In the genomic region with DNA sequence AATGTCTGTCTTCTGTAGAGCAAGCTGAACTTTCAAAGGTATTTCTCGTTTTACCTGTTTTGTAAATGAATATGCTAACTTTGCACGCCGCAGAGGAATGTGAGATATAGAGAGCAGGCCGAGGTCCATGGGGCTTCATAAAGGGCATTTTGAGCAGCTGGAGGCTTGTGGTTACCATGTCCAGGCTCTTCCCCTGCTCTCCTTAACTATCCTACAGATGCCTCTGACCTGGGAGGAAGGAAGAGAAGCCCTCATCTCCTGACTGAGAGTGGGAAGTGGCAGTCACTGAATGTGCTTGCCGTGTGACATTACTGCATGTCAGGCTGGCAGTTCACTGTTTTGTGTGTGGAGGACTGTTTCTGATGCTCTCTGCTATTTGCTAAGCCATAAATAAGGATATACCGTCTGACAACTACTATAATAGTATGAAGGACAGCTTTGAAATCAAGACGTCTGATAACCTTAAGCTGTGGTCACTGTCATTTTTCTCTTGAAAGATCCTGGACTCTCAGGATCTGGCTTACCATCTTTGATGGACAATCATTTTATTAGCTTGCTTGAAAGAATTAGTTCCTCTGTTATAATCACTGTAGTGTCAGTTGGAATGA, we compare ENCODE assay signal across 11 cellular contexts.
DNase-seq lines count a peak whose midpoint lies in the region; ATAC-seq and TF ChIP-seq lines count a peak whose summit lies in the region.
"Had no signal": no experiment of that assay in that cellular context is flagged by ENCODE, and none has a peak within 500 bp of the region (broad histone marks: within the 10 kb centered on the region; RNA-seq: fewer than 3 reads in every experiment).

No MANE protein-coding gene starts in this region.

- no peaks in the 10 kb centered on the region for H3K9me3 ChIP-seq in cardiac muscle cell (ENCODE audit: low read depth)

- peak overlapping the region; percentile 83 for H3K27ac Mint-ChIP-seq in activated CD8-positive, alpha-beta T cell treated with anti-CD3 and anti-CD28 coated beads for 36 hours

- H3K27me3 Mint-ChIP-seq in activated CD8-positive, alpha-beta T cell treated with anti-CD3 and anti-CD28 coated beads for 36 hours, result no peaks in the 10 kb centered on the region

- POLR2A ChIA-PET in activated CD8-positive, alpha-beta T cell treated with anti-CD3 and anti-CD28 coated beads for 36 hours (lab: Charles Lee), result interaction anchor here (0.5 to 1.5 kb wide), 3 partner anchors 91 to 1764 kb away, joined by 3 to 5 read pairs (median 4); no protein-coding TSS in a partner anchor

- H3K9me3 Mint-ChIP-seq in activated CD8-positive, alpha-beta T cell treated with anti-CD3 and anti-CD28 coated beads for 36 hours, result peaks cover 2% of the 10 kb centered on the region

- H3K4me3 Mint-ChIP-seq in activated CD8-positive, alpha-beta T cell treated with anti-CD3 and anti-CD28 coated beads for 36 hours, result no peak overlapping the region

- CTCF ChIA-PET in activated CD8-positive, alpha-beta T cell treated with anti-CD3 and anti-CD28 coated beads for 36 hours (lab: Charles Lee), result interaction anchor here (1.3 kb wide), 2 partner anchors 10 to 105 kb away, joined by 4 read pairs; no protein-coding TSS in a partner anchor

- peaks cover 84% of the 10 kb centered on the region for H3K4me1 Mint-ChIP-seq in activated CD8-positive, alpha-beta T cell treated with anti-CD3 and anti-CD28 coated beads for 36 hours (ENCODE audit: low read depth)

- peaks cover 15% of the 10 kb centered on the region for H3K36me3 Mint-ChIP-seq in activated CD8-positive, alpha-beta T cell treated with anti-CD3 and anti-CD28 coated beads for 36 hours (ENCODE audit: low read depth)

- DNase-seq in cardiac muscle cell (ENCODE audit: low read depth in 1 of 2, low spot score in 1 of 2), result no peak
- DNase-seq in Right ventricle myocardium inferior (ENCODE audit: missing footprints), result no peak
- DNase-seq in activated CD8-positive, alpha-beta T cell treated with anti-CD3 and anti-CD28 coated beads for 36 hours, result no peak
- no peak for DNase-seq in left colon
- DNase-seq in substantia nigra (lab: John Stamatoyannopoulos, UW), result no peak
- DNase-seq in OCI-M1 (lab: John Stamatoyannopoulos, UW), result no peak
- DNase-seq in DMS 273 (lab: John Stamatoyannopoulos, UW; ENCODE audit: unreplicated experiment), result no peak
- DNase-seq: activated CD8-positive, alpha-beta memory T cell treated with anti-CD3 and anti-CD28 coated beads, Interleukin-2, amount 50 U/mL, for 4 hours; NCI-H187; RPMI8226 had no signal

- ATAC-seq in Right ventricle myocardium inferior (no peak), left colon (peak; percentile 9), HG02884 (IDR thresholded peaks at IDR 0.05; ENCODE audit: unreplicated experiment) (no peak)
- ATAC-seq in activated CD8-positive, alpha-beta T cell treated with anti-CD3 and anti-CD28 coated beads for 36 hours, result no peak

- H3K4me3 ChIP-seq in cardiac muscle cell, result no peak overlapping the region

- H3K27ac ChIP-seq in cardiac muscle cell (peak overlapping the region; percentile 61), substantia nigra (ENCODE audit: low read depth, low read length, poor library complexity, severe bottlenecking) (peak overlapping the region; percentile 6)

- no peak for TF ChIP-seq CTCF in cardiac muscle cell (IDR thresholded peaks at IDR 0.05; ENCODE audit: low read depth, low read length)
- no peak for TF ChIP-seq CTCF in activated CD8-positive, alpha-beta T cell treated with anti-CD3 and anti-CD28 coated beads for 36 hours (IDR thresholded peaks at IDR 0.05)

- peaks cover 72% of the 10 kb centered on the region for H3K4me1 ChIP-seq in cardiac muscle cell (ENCODE audit: low read depth)

- H3K27me3 ChIP-seq in cardiac muscle cell, result no peaks in the 10 kb centered on the region

- H3K36me3 ChIP-seq in cardiac muscle cell, result no peaks in the 10 kb centered on the region

- intact Hi-C loops in Right ventricle myocardium inferior (cut with DNase I) (no loop called here), left colon (cut with DNase I, micrococcal nuclease) (no loop called here)
- intact Hi-C loops in activated CD8-positive, alpha-beta T cell treated with anti-CD3 and anti-CD28 coated beads for 36 hours (cut with micrococcal nuclease), result loop anchor here (5.0 kb wide), 1 partner anchor 86 kb away; no protein-coding TSS in a partner anchor
